15 cellular contexts compared by ENCODE assay signal in the genomic region with DNA sequence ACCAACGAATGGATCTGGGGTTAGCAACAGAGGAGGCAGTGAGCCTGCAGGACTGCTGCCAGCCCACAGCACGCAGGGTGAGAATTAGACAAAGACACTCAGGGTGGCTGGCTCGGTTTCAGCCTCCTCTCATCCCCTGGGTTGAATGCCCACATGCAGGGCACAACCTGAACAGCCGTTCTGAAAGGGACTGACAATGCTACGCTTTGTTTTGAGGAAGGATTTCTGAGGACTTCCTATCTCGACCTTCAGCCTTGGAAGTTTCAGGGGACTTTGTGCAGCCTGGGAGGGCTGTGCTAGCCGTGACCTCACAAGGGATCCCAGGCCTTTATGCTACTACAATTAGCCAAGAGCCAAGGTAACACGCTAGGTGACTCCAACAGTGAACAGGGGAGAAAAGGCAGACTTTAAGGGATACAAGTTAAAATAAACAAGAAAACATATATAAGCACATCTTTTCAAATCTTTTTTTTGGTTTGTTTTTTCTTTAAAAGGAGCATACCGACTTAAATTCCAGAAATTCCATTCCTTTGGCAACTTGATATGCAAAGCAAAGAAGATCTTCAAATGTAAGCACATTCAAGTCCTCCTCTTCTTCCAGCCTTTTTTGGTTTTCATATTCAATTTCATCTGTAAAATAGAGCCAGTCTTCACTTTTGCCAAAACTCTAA. TPM values are rescaled to one million over a fixed set of nuclear protein-coding genes. Genes with fewer than 3 reads are reported as not detected.
A peak's percentile ranks its signal among the peaks of the same experiment; 100 is the strongest.
DNase-seq lines count a peak whose midpoint lies in the region; ATAC-seq and TF ChIP-seq lines count a peak whose summit lies in the region.
"Had no signal": no experiment of that assay in that cellular context is flagged by ENCODE, and none has a peak within 500 bp of the region (broad histone marks: within the 10 kb centered on the region; RNA-seq: fewer than 3 reads in every experiment).

No MANE protein-coding gene starts in this region.

- DNase-seq in GM23338 (ENCODE audit: low spot score): peak; percentile 66
- no peak for DNase-seq in NT2/D1 (ENCODE audit: low read depth, low spot score)
- DNase-seq in fibroblast of villous mesenchyme (ENCODE audit: low read depth): peak; percentile 3
- no peak for DNase-seq in activated naive CD4-positive, alpha-beta T cell (lab: John Stamatoyannopoulos, UW)
- no peak for DNase-seq in D341Med (ENCODE audit: low spot score)
- DNase-seq: activated CD8-positive, alpha-beta memory T cell treated with anti-CD3 and anti-CD28 coated beads, Interleukin-2, amount 50 U/mL, for 48 hours; amniotic stem cell; CD4-positive, alpha-beta T cell; NCI-H510A treated with DMSO at 0.1 percent for 48 hours; SHP77 treated with DMSO at 0.1 percent for 48 hours had no signal

- H3K4me3 ChIP-seq in GM23338 (0 out of 2 replicates have a peak overlapping the region, but pooled peaks have one; percentile 2), NT2/D1 (ENCODE audit: insufficient read length, low read depth) (no peak overlapping the region), fibroblast of villous mesenchyme (ENCODE audit: low read depth, low read length) (no peak overlapping the region), parathyroid adenoma (ENCODE audit: low read depth, low read length) (no peak overlapping the region)

- peak overlapping the region; percentile 89 for H3K27ac Mint-ChIP-seq in GM23338
- H3K27ac Mint-ChIP-seq: CD4-positive, alpha-beta T cell had no signal

- H3K79me2 ChIP-seq in GM23338 (replicated peaks; ENCODE audit: insufficient read depth): no peaks in the 10 kb centered on the region
- no peaks in the 10 kb centered on the region for H3K79me2 ChIP-seq in parathyroid adenoma

- H3K4me3 Mint-ChIP-seq in GM23338: no peak overlapping the region; the same call in 2 of the 3 replicates
- H3K4me3 Mint-ChIP-seq: CD4-positive, alpha-beta T cell had no signal

- H3K9me3 Mint-ChIP-seq in GM23338: no peaks in the 10 kb centered on the region
- H3K9me3 Mint-ChIP-seq: CD4-positive, alpha-beta T cell had no signal

- no peaks in the 10 kb centered on the region for H3K9me2 ChIP-seq in GM23338 (ENCODE audit: insufficient read depth)

- no peaks in the 10 kb centered on the region for H3K36me3 Mint-ChIP-seq in GM23338 (ENCODE audit: low read depth)

- H3K4me1 ChIP-seq in GM23338 (ENCODE audit: insufficient read depth) (peaks cover 19% of the 10 kb centered on the region), NT2/D1 (ENCODE audit: insufficient read depth, insufficient read length) (no peaks in the 10 kb centered on the region), parathyroid adenoma (no peaks in the 10 kb centered on the region)

- H2AFZ ChIP-seq in GM23338 (peak overlapping the region; percentile 92; the same call in 1 of the 2 replicates), parathyroid adenoma (peak overlapping the region; percentile 46)

- H3K27ac ChIP-seq in GM23338 (ENCODE audit: low read depth) (peak overlapping the region; percentile 92), parathyroid adenoma (no peak overlapping the region)

- H3K4me2 ChIP-seq in GM23338 (peak overlapping the region; percentile 26), parathyroid adenoma (ENCODE audit: low read length) (no peak overlapping the region)

- H4K20me1 ChIP-seq in GM23338 (replicated peaks; ENCODE audit: insufficient read depth): no peaks in the 10 kb centered on the region

- H3K9ac ChIP-seq in NT2/D1 (ENCODE audit: insufficient read length, low read depth): peak overlapping the region; percentile 45
- H3K9ac ChIP-seq in parathyroid adenoma: no peak overlapping the region

- peaks cover 6% of the 10 kb centered on the region for H3F3A ChIP-seq in GM23338 (replicated peaks; ENCODE audit: low read depth)

- ATAC-seq in GM23338: peak; percentile 80
- ATAC-seq in HG02610 (IDR thresholded peaks at IDR 0.05; ENCODE audit: unreplicated experiment): no peak
- no peak for ATAC-seq in GM19463 (IDR thresholded peaks at IDR 0.05; ENCODE audit: unreplicated experiment)

- no peaks in the 10 kb centered on the region for H3K9me3 ChIP-seq in NT2/D1 (ENCODE audit: insufficient read depth, low read length)
- no peaks in the 10 kb centered on the region for H3K9me3 ChIP-seq in parathyroid adenoma (ENCODE audit: control insufficient read depth, low read length)

- no peaks in the 10 kb centered on the region for H3K36me3 ChIP-seq in GM23338 (ENCODE audit: insufficient read depth)
- H3K36me3 ChIP-seq in NT2/D1 (ENCODE audit: insufficient read depth, insufficient read length, low read length): no peaks in the 10 kb centered on the region
- H3K36me3 ChIP-seq in parathyroid adenoma (ENCODE audit: control insufficient read depth, insufficient read depth, low read length): no peaks in the 10 kb centered on the region

- H3K4me1 Mint-ChIP-seq in GM23338: peaks cover 18% of the 10 kb centered on the region

- peaks cover 11% of the 10 kb centered on the region for H3K27me3 Mint-ChIP-seq in GM23338 (ENCODE audit: insufficient read depth, low read depth, poor library complexity)

- no peaks in the 10 kb centered on the region for H3K27me3 ChIP-seq in GM23338 (ENCODE audit: insufficient read depth)
- no peaks in the 10 kb centered on the region for H3K27me3 ChIP-seq in NT2/D1 (ENCODE audit: insufficient read depth, insufficient read length)
- H3K27me3 ChIP-seq in parathyroid adenoma (ENCODE audit: control insufficient read depth, insufficient read depth, low read length): no peaks in the 10 kb centered on the region

- TF ChIP-seq CTCF in GM23338 (conservative IDR thresholded peaks at IDR 0.05; ENCODE audit: low read depth in 2 of 2): no peak
- no peak for TF ChIP-seq CTCF in fibroblast of villous mesenchyme (IDR thresholded peaks at IDR 0.05; ENCODE audit: insufficient read depth, low read depth, low read length)
- no peak for TF ChIP-seq CTCF in parathyroid adenoma (IDR thresholded peaks at IDR 0.05)

TF ChIP-seq in GM23338, 12 proteins besides CTCF, POLR2A, EP300 and RAD21 (continues in another document):
- no peak for TF ChIP-seq JUNB (IDR thresholded peaks at IDR 0.05; ENCODE audit: unreplicated experiment)
- TF ChIP-seq ZNF331 (CRISPR knock-in tag; IDR thresholded peaks at IDR 0.05; ENCODE audit: low read depth): no peak
- TF ChIP-seq, protein P1, sequence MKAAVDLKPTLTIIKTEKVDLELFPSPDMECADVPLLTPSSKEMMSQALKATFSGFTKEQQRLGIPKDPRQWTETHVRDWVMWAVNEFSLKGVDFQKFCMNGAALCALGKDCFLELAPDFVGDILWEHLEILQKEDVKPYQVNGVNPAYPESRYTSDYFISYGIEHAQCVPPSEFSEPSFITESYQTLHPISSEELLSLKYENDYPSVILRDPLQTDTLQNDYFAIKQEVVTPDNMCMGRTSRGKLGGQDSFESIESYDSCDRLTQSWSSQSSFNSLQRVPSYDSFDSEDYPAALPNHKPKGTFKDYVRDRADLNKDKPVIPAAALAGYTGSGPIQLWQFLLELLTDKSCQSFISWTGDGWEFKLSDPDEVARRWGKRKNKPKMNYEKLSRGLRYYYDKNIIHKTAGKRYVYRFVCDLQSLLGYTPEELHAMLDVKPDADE (IDR thresholded peaks at IDR 0.05): no peak

RNA-seq across cellular contexts. Expression of a gene that starts 34.5 kb away (rescaled TPM):
- total RNA-seq in GM23338 (2014; rRNA removed; shearing (Covaris generic)): not detected in 2 replicates
- not detected in 2 replicates for polyA plus RNA-seq in GM23338 (2016; fragmentation: Nextera tagmentation; extraction: Ambion mirVana)
- total RNA-seq in fibroblast of villous mesenchyme: not detected in 2 replicates
- total RNA-seq: CD4-positive, alpha-beta T cell; lung microvascular endothelial cell; MCF 10A had no signal

RNA-seq across cellular contexts. Expression of a gene that starts 53.9 kb away (rescaled TPM):
- total RNA-seq in GM23338 (2014; rRNA removed; shearing (Covaris generic)): not detected in 2 replicates
- 0.12 TPM in 1 of 2 replicates, not detected in the other for polyA plus RNA-seq in GM23338 (2016; fragmentation: Nextera tagmentation; extraction: Ambion mirVana)
- total RNA-seq in fibroblast of villous mesenchyme: not detected in 2 replicates
- total RNA-seq: CD4-positive, alpha-beta T cell; lung microvascular endothelial cell; MCF 10A had no signal

Comparison
In these comparisons a context has a peak if more than half of its experiments do, and no peak if none do; other contexts are left out.
1. DNase-seq: peak in GM23338 (single experiment) and fibroblast of villous mesenchyme (single experiment); none in NT2/D1 (single experiment), activated naive CD4-positive, alpha-beta T cell (0 of 4) and D341Med (single experiment).